ENCODE assay signal across 22 cellular contexts in genomic region chr7:117217636-117218035, GRCh38.
DNase-seq lines count a peak whose midpoint lies in the region; ATAC-seq, FAIRE-seq and TF ChIP-seq lines count a peak whose summit lies in the region.
"Had no signal": no experiment of that assay in that cellular context is flagged by ENCODE, and none has a peak within 500 bp of the region (broad histone marks: within the 10 kb centered on the region; RNA-seq: fewer than 3 reads in every experiment).

No MANE protein-coding gene starts in this region.

- H2AK9ac ChIP-seq in IMR-90 (replicated peaks; ENCODE audit: low read depth, low read length, poor library complexity) = no peak overlapping the region

- H3K9me3 Mint-ChIP-seq in chondrocyte (ENCODE audit: low read depth) = no peaks in the 10 kb centered on the region
- H3K9me3 Mint-ChIP-seq: CD14-positive monocyte, immature natural killer cell had no signal

- intact Hi-C loops in IMR-90 (cut with micrococcal nuclease) = no loop called here

- H4K20me1 ChIP-seq in IMR-90 (ENCODE audit: insufficient read depth, low read length) = no peaks in the 10 kb centered on the region

- H3K79me1 ChIP-seq in IMR-90 (ENCODE audit: low read depth in 1 of 2, low read length in 2 of 2) (no peaks in the 10 kb centered on the region), mesendoderm (ENCODE audit: low read length) (no peaks in the 10 kb centered on the region)

- H3K36me3 ChIP-seq in IMR-90 (ENCODE audit: control insufficient read depth, insufficient read depth, low read length) = peaks cover 5% of the 10 kb centered on the region; the same call in 1 of the 2 replicates
- no peaks in the 10 kb centered on the region for H3K36me3 ChIP-seq in mesendoderm (ENCODE audit: control insufficient read depth, insufficient read depth, low read length)

- no peak for FAIRE-seq in GM12891 (lab: Jason Lieb, UNC)
- FAIRE-seq: K562 had no signal

- H3K4ac ChIP-seq in IMR-90 (ENCODE audit: low read depth, low read length) (peak overlapping the region; percentile 84; the same call in 1 of the 2 replicates), mesendoderm (ENCODE audit: low read depth, low read length) (no peak overlapping the region)

- peak overlapping the region; percentile 89; the same call in 1 of the 2 replicates for H4K91ac ChIP-seq in IMR-90 (ENCODE audit: insufficient read depth, low read depth, low read length)

- H4K5ac ChIP-seq in IMR-90 (ENCODE audit: low read depth, low read length) (peak overlapping the region; percentile 93; the same call in 1 of the 2 replicates), mesendoderm (ENCODE audit: low read length) (no peak overlapping the region)

- TF ChIP-seq POLR2A in IMR-90 (IDR thresholded peaks at IDR 0.05; ENCODE audit: low read depth, low read length) (no peak), GM12891 (IDR thresholded peaks at IDR 0.05; ENCODE audit: low read depth, low read length) (no peak)

- H2AK5ac ChIP-seq in IMR-90 (ENCODE audit: low read depth, low read length) (no peak overlapping the region), mesendoderm (ENCODE audit: low read length) (no peak overlapping the region)

- peak overlapping the region; percentile 70 for H3K27ac Mint-ChIP-seq in chondrocyte (ENCODE audit: unreplicated experiment)
- H3K27ac Mint-ChIP-seq: CD14-positive monocyte, immature natural killer cell had no signal

- TF ChIP-seq CTCF in AG04449 (IDR thresholded peaks at IDR 0.05; ENCODE audit: insufficient read depth, low read length, missing control alignments) (no peak), IMR-90 (conservative IDR thresholded peaks at IDR 0.05; ENCODE audit: low read depth, low read length) (no peak), chondrocyte (IDR thresholded peaks at IDR 0.05) (no peak)

- H3K79me2 ChIP-seq in mesendoderm (ENCODE audit: control insufficient read depth, insufficient read depth, low read length) = no peaks in the 10 kb centered on the region

- no TSS peak for BruUV-seq in IMR-90 (replicated peaks; lab: Mats Ljungman, UMichigan)

- H3K4me2 ChIP-seq in IMR-90 (ENCODE audit: low read depth, low read length) = peak overlapping the region; percentile 2; the same call in 1 of the 2 replicates
- H3K4me2 ChIP-seq in mesendoderm (ENCODE audit: low read length) = no peak overlapping the region

- peaks cover 56% of the 10 kb centered on the region for H3K4me1 Mint-ChIP-seq in chondrocyte (ENCODE audit: low read depth)
- H3K4me1 Mint-ChIP-seq: CD14-positive monocyte, immature natural killer cell had no signal

- no peak overlapping the region for H3K4me3 Mint-ChIP-seq in chondrocyte (ENCODE audit: unreplicated experiment)
- H3K4me3 Mint-ChIP-seq: CD14-positive monocyte, immature natural killer cell had no signal

- H3K4me1 ChIP-seq in IMR-90 (ENCODE audit: control insufficient read depth, insufficient read depth, low read length) (peaks cover 14% of the 10 kb centered on the region), mesendoderm (ENCODE audit: control insufficient read depth, low read depth, low read length) (no peaks in the 10 kb centered on the region)
- H3K4me1 ChIP-seq: heart right ventricle, Peyer's patch, upper lobe of left lung had no signal

- CTCF ChIA-PET in AG04449 (lab: Yijun Ruan, JAX) = interaction anchor here (0.7 to 2.8 kb wide), 2 partner anchors 12 to 168 kb away, joined by 3 to 9 read pairs; no protein-coding TSS in a partner anchor
- CTCF ChIA-PET in IMR-90 (lab: Yijun Ruan, JAX) = no interaction called here

- POLR2A ChIA-PET in AG04449 (lab: Yijun Ruan, JAX) (no interaction called here), IMR-90 (lab: Charles Lee; ENCODE audit: unreplicated experiment) (interaction anchor here (0.6 kb wide), 1 partner anchor 46 kb away, joined by 3 read pairs; no protein-coding TSS in a partner anchor)

- peak; percentile 77 for DNase-seq in AG04449 (ENCODE audit: low read depth, low spot score)
- DNase-seq in IMR-90 = peak; percentile 82
- DNase-seq in chondrocyte (ENCODE audit: low spot score) = no peak
- peak; percentile 9 for DNase-seq in left kidney (ENCODE audit: low read depth, low spot score)
- no peak for DNase-seq in activated CD8-positive, alpha-beta memory T cell treated with anti-CD3 and anti-CD28 coated beads, Interleukin-2, amount 50 U/mL, for 4 hours
- no peak for DNase-seq in GM12891 (ENCODE audit: insufficient read length, low spot score)
- no peak for DNase-seq in ecto neural progenitor cell (ENCODE audit: low spot score)
- no peak for DNase-seq in mesendoderm
- DNase-seq: activated naive CD4-positive, alpha-beta T cell treated with anti-CD3 and anti-CD28 coated beads, Interleukin-2, amount 50 U/mL, for 16 hours; activated T-cell treated with anti-CD3 and anti-CD28 coated beads, Interleukin-2, amount 50 U/mL, for 48 hours; heart right ventricle; immature natural killer cell; NCI-H1930; NK-92 treated with Interleukin-12 subunit alpha and Interleukin-12 subunit beta, amount 100 ng/mL, for 24 hours; Peyer's patch; stimulated activated CD4-positive, alpha-beta T cell treated with anti-CD3 and anti-CD28 coated beads, Interleukin-4, amount 100 ng/mL, for 24 hours; stomach; T1000; upper lobe of left lung had no signal

- H3K27me3 Mint-ChIP-seq in chondrocyte (ENCODE audit: low read depth) = no peaks in the 10 kb centered on the region

- dilution Hi-C loops in IMR-90 (cut with HindIII; ENCODE audit: low sequenced_read_pairs, unreplicated experiment) = no loop called here

- H2BK5ac ChIP-seq in IMR-90 (ENCODE audit: low read depth, low read length, poor library complexity, severe bottlenecking) (peak overlapping the region; percentile 94), mesendoderm (ENCODE audit: low read length) (no peak overlapping the region)

- in situ Hi-C loops in IMR-90 (cut with MboI; ENCODE audit: low sequenced_read_pairs) = no loop called here

- no CpG with 5 or more reads among the region's 2 CpGs for WGBS in IMR-90 (ENCODE audit: extremely low coverage in 2 of 2, insufficient read length in 1 of 2), 2 experiments
- WGBS in mesendoderm (ENCODE audit: extremely low coverage, insufficient coverage, low lambda C conversion rate) = no CpG with 5 or more reads among the region's 2 CpGs

- H4K8ac ChIP-seq in IMR-90 (ENCODE audit: low read depth in 2 of 2, low read length in 2 of 2) (peak overlapping the region in 1 of 2 experiments; percentile 86; a peak in 3 of 4 replicates), mesendoderm (ENCODE audit: low read depth, low read length) (no peak overlapping the region)

- TF ChIP-seq RAD21 in IMR-90 (IDR thresholded peaks at IDR 0.05; ENCODE audit: low read length) = no peak

- H3K4me3 ChIP-seq in AG04449 (ENCODE audit: low read depth, low read length) (no peak overlapping the region), IMR-90 (ENCODE audit: insufficient read depth, low read depth, low read length) (no peak overlapping the region), mesendoderm (ENCODE audit: low read length) (no peak overlapping the region)
- H3K4me3 ChIP-seq: heart right ventricle, K562, Peyer's patch, skin epidermis, stomach, upper lobe of left lung had no signal

- H3K23ac ChIP-seq in IMR-90 (ENCODE audit: low read depth, low read length) (peak overlapping the region; percentile 61; the same call in 1 of the 2 replicates), mesendoderm (ENCODE audit: low read length) (no peak overlapping the region)

- H3K14ac ChIP-seq in IMR-90 (replicated peaks; ENCODE audit: low read depth, low read length) = peak overlapping the region; percentile 26; the same call in 1 of the 2 replicates

- peak overlapping the region; percentile 74; the same call in 1 of the 2 replicates for H3K18ac ChIP-seq in IMR-90 (ENCODE audit: low read depth, low read length)
- no peak overlapping the region for H3K18ac ChIP-seq in mesendoderm (ENCODE audit: low read length)

- H2BK20ac ChIP-seq in IMR-90 (ENCODE audit: low read depth, low read length) = peak overlapping the region; percentile 81

- H2AFZ ChIP-seq in IMR-90 (replicated peaks; ENCODE audit: low read length, poor library complexity) = no peak overlapping the region

- H3K9ac ChIP-seq in IMR-90 (ENCODE audit: low read depth, low read length) (no peak overlapping the region), mesendoderm (ENCODE audit: low read length) (no peak overlapping the region)

- H3K9me1 ChIP-seq in IMR-90 (ENCODE audit: insufficient read depth, low read length) = no peaks in the 10 kb centered on the region; the same call in none of the 2 replicates

- H2BK15ac ChIP-seq in IMR-90 (ENCODE audit: low read depth, low read length) = no peak overlapping the region
- H2BK15ac ChIP-seq in mesendoderm (replicated peaks; ENCODE audit: low read depth) = no peak overlapping the region

- H2BK120ac ChIP-seq in IMR-90 (ENCODE audit: low read depth, low read length) (peak overlapping the region; percentile 96), mesendoderm (ENCODE audit: low read depth, low read length) (no peak overlapping the region)

- H3K27ac ChIP-seq in IMR-90 (ENCODE audit: insufficient read depth, low read length) (peak overlapping the region; percentile 91; the same call in 1 of the 2 replicates), mesendoderm (ENCODE audit: low read depth, low read length) (no peak overlapping the region)
- H3K27ac ChIP-seq: heart right ventricle, Peyer's patch, stomach, upper lobe of left lung had no signal

- no peaks in the 10 kb centered on the region for H3K9me3 ChIP-seq in IMR-90 (ENCODE audit: control insufficient read depth, insufficient read depth, low read length)
- H3K9me3 ChIP-seq: heart right ventricle, Peyer's patch, stomach, upper lobe of left lung had no signal

- peak; percentile 68 for ATAC-seq in IMR-90 (ENCODE audit: low read depth)
- ATAC-seq: heart right ventricle, K562 had no signal

- H3K36me3 Mint-ChIP-seq in chondrocyte (ENCODE audit: low read depth) = peaks cover 25% of the 10 kb centered on the region

- peak overlapping the region; percentile 88; the same call in 1 of the 2 replicates for H3K56ac ChIP-seq in IMR-90 (ENCODE audit: extremely low read depth, insufficient read depth, low read length)
- no peak overlapping the region for H3K56ac ChIP-seq in mesendoderm (ENCODE audit: low read length)

- no peaks in the 10 kb centered on the region for H3K27me3 ChIP-seq in IMR-90 (ENCODE audit: control insufficient read depth, insufficient read depth, low read length)
- no peaks in the 10 kb centered on the region for H3K27me3 ChIP-seq in mesendoderm (ENCODE audit: insufficient read depth, low read length, poor library complexity)
- H3K27me3 ChIP-seq: heart right ventricle, Peyer's patch, stomach, upper lobe of left lung had no signal

TF ChIP-seq in IMR-90, 13 proteins besides CTCF, POLR2A, EP300 and RAD21 (continues in another document):
- TF ChIP-seq RFX5 (IDR thresholded peaks at IDR 0.05; ENCODE audit: low read depth, low read length) = no peak

TF ChIP-seq in GM12891, 5 proteins besides CTCF, POLR2A, EP300 and RAD21:
- TF ChIP-seq SPI1 (IDR thresholded peaks at IDR 0.05; ENCODE audit: low read depth, low read length) (no peak), TAF1 (IDR thresholded peaks at IDR 0.05; ENCODE audit: low read depth, low read length) (no peak), POU2F2 (IDR thresholded peaks at IDR 0.05; ENCODE audit: low read depth, low read length) (no peak), PAX5 (IDR thresholded peaks at IDR 0.05; ENCODE audit: insufficient read depth, low read length, severe bottlenecking) (no peak), POLR2AphosphoS5 (IDR thresholded peaks at IDR 0.05; ENCODE audit: low read depth, low read length) (no peak)

Comparison
In these comparisons a context has a peak if more than half of its experiments do, and no peak if none do; other contexts are left out.
1. DNase-seq: peak in AG04449 (single experiment), IMR-90 (single experiment) and left kidney (single experiment); none in chondrocyte (single experiment), activated CD8-positive, alpha-beta memory T cell treated with anti-CD3 and anti-CD28 coated beads, Interleukin-2, amount 50 U/mL, for 4 hours (single experiment), GM12891 (single experiment), ecto neural progenitor cell (single experiment) and mesendoderm (single experiment).